In genomic region chr7:90736968-90737939, GRCh38 we compare ENCODE assay signal across 10 cellular contexts.
DNase-seq lines count a peak whose midpoint lies in the region; ATAC-seq and TF ChIP-seq lines count a peak whose summit lies in the region.
"Had no signal": no experiment of that assay in that cellular context is flagged by ENCODE, and none has a peak within 500 bp of the region (broad histone marks: within the 10 kb centered on the region; RNA-seq: fewer than 3 reads in every experiment).

No MANE protein-coding gene starts in this region.

- H3K4me3 Mint-ChIP-seq in CD14-positive monocyte: no peak overlapping the region
- H3K4me3 Mint-ChIP-seq: brain had no signal

- peaks cover 30 to 36% (median 34%) of the 10 kb centered on the region in 11 experiments for H3K9me3 ChIP-seq in BLaER1 treated with 17β-estradiol and CSF1 and Interleukin-3, amounts not matched to agents 10 nM and 100 nM (replicated peaks in 1 of 11)
- H3K9me3 ChIP-seq in OCI-LY7 (ENCODE audit: low read length): peaks cover 15% of the 10 kb centered on the region
- no peaks in the 10 kb centered on the region for H3K9me3 ChIP-seq in HAP-1
- H3K9me3 ChIP-seq: BE2C had no signal

- H3K27ac ChIP-seq in BLaER1 treated with 17β-estradiol and CSF1 and Interleukin-3, amounts not matched to agents 10 nM and 100 nM: peak overlapping the region in 8 of 11 experiments; percentile 11 to 58 (median 36); a peak in 9 of 22 replicates
- peak overlapping the region; percentile 82 for H3K27ac ChIP-seq in OCI-LY7 (ENCODE audit: low read depth, low read length, poor library complexity, severe bottlenecking)

- in situ Hi-C loops in HAP-1 (cut with MboI; ENCODE audit: low sequenced_read_pairs): no loop called here

- intact Hi-C loops in OCI-LY7 (cut with micrococcal nuclease; ENCODE audit: unreplicated experiment): no loop called here
- intact Hi-C loops in CD14-positive monocyte (cut with micrococcal nuclease): no loop called here

- H3K27me3 Mint-ChIP-seq in CD14-positive monocyte (ENCODE audit: low read depth in 3 of 3): peaks cover 0 to 2% (median 0%) of the 10 kb centered on the region in 3 donors

- H3K27ac Mint-ChIP-seq in CD14-positive monocyte: peak overlapping the region in 3 of 7 donors; percentile 7 to 57 (median 25)
- H3K27ac Mint-ChIP-seq: brain had no signal

- peak; percentile 88 for DNase-seq in OCI-LY7 (ENCODE audit: low spot score)
- DNase-seq in HAP-1 (ENCODE audit: low spot score in 2 of 2): no peak
- DNase-seq in superior temporal gyrus (ENCODE audit: extremely low spot score): no peak
- no peak for DNase-seq in CD14-positive monocyte (ENCODE audit: low spot score)
- DNase-seq in SHP77 (lab: John Stamatoyannopoulos, UW): no peak
- DNase-seq: BE2C had no signal

- ATAC-seq in GM19372 (IDR thresholded peaks at IDR 0.05; ENCODE audit: low read depth, unreplicated experiment) (peak; percentile 78), HG03060 (IDR thresholded peaks at IDR 0.05; ENCODE audit: low read depth, unreplicated experiment) (peak; percentile 96)

- H3K9me2 ChIP-seq in OCI-LY7 (ENCODE audit: insufficient read depth, low read length): no peaks in the 10 kb centered on the region

- peaks cover 23 to 38% of the 10 kb centered on the region in 2 donors for H3K36me3 Mint-ChIP-seq in CD14-positive monocyte

- POLR2A ChIA-PET in OCI-LY7 (lab: Charles Lee): interaction anchor here (0.6 to 2.8 kb wide), 15 partner anchors 10 to 105 kb away, joined by 3 to 13 read pairs (median 5); no protein-coding TSS in a partner anchor

- CTCF ChIA-PET in OCI-LY7 (lab: Charles Lee; ENCODE audit: unreplicated experiment): interaction anchor here (1.4 kb wide), 1 partner anchor 29 kb away, joined by 5 read pairs; no protein-coding TSS in a partner anchor

- H3K9ac ChIP-seq in BLaER1 treated with 17β-estradiol and CSF1 and Interleukin-3, amounts not matched to agents 10 nM and 100 nM: 0 out of 22 replicates have a peak overlapping the region, but pooled peaks of 1 of the 11 experiments have one; percentile 6

- TF ChIP-seq CTCF in OCI-LY7 (conservative IDR thresholded peaks at IDR 0.05; ENCODE audit: low read length): no peak
- no peak for TF ChIP-seq CTCF in CD14-positive monocyte (IDR thresholded peaks at IDR 0.05)

- H3K9me3 Mint-ChIP-seq in CD14-positive monocyte: peaks cover 16 to 28% (median 24%) of the 10 kb centered on the region in 7 donors

- peaks cover 26 to 48% (median 31%) of the 10 kb centered on the region in 10 experiments for H3K4me1 ChIP-seq in BLaER1 treated with 17β-estradiol and CSF1 and Interleukin-3, amounts not matched to agents 10 nM and 100 nM
- H3K4me1 ChIP-seq in OCI-LY7 (ENCODE audit: insufficient read depth, low read length, poor library complexity, severe bottlenecking): peaks cover 65% of the 10 kb centered on the region
- no peaks in the 10 kb centered on the region for H3K4me1 ChIP-seq in HAP-1
- H3K4me1 ChIP-seq: BE2C had no signal

- H3K4me3 ChIP-seq in BLaER1 treated with 17β-estradiol and CSF1 and Interleukin-3, amounts not matched to agents 10 nM and 100 nM: no peak overlapping the region
- H3K4me3 ChIP-seq in OCI-LY7 (ENCODE audit: low read depth, low read length, poor library complexity, severe bottlenecking) (peak overlapping the region; percentile 47), HAP-1 (no peak overlapping the region)

- no peaks in the 10 kb centered on the region; a peak in 1 of 22 replicates for H4K20me1 ChIP-seq in BLaER1 treated with 17β-estradiol and CSF1 and Interleukin-3, amounts not matched to agents 10 nM and 100 nM
- H4K20me1 ChIP-seq in OCI-LY7 (ENCODE audit: insufficient read depth, low read length): no peaks in the 10 kb centered on the region

- H3K36me3 ChIP-seq in BLaER1 treated with 17β-estradiol and CSF1 and Interleukin-3, amounts not matched to agents 10 nM and 100 nM: peaks cover 9 to 57% (median 32%) of the 10 kb centered on the region in 11 experiments; a peak in 20 of 22 replicates
- H3K36me3 ChIP-seq in OCI-LY7 (ENCODE audit: insufficient read depth, low read length): peaks cover 61% of the 10 kb centered on the region
- H3K36me3 ChIP-seq in HAP-1 (replicated peaks): no peaks in the 10 kb centered on the region
- H3K36me3 ChIP-seq: BE2C had no signal

- H3K79me2 ChIP-seq in OCI-LY7 (ENCODE audit: insufficient read depth, low read depth, low read length): peaks cover 92% of the 10 kb centered on the region

- peaks cover 10% of the 10 kb centered on the region for H3K4me1 Mint-ChIP-seq in CD14-positive monocyte

- H3K4me2 ChIP-seq in BLaER1 treated with 17β-estradiol and CSF1 and Interleukin-3, amounts not matched to agents 10 nM and 100 nM: peak overlapping the region; percentile 55 to 84 (median 73)
- H3K4me2 ChIP-seq in OCI-LY7 (ENCODE audit: low read length): peak overlapping the region; percentile 84

- H2AFZ ChIP-seq in OCI-LY7 (ENCODE audit: low read length): no peak overlapping the region; the same call in 1 of the 2 replicates

- BruUV-seq in OCI-LY7 (replicated peaks; lab: Mats Ljungman, UMichigan): no TSS peak

- H3K27me3 ChIP-seq in BLaER1 treated with 17β-estradiol and CSF1 and Interleukin-3, amounts not matched to agents 10 nM and 100 nM: no peaks in the 10 kb centered on the region
- no peaks in the 10 kb centered on the region for H3K27me3 ChIP-seq in HAP-1 (ENCODE audit: low read depth)
- H3K27me3 ChIP-seq: BE2C had no signal
